In the genomic region with DNA sequence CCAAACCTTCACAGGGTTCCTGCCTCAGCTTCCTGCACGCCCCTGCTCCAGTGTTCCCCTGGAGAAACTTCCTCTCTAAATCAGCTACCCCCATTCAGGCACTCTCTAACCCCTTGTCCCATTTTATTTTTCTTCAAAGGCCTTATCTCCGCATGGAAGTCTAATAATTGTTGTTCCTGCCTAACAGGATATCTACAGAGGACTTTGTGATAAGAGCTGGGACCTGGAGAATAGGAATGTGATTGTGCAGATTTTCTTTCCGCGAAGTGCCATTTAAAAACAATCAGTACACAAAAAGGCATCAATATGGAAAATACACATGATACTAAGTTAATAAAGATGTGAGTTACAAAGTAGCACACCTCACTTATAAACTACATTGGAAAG, we compare ENCODE assay signal across 24 cellular contexts. TPM values are rescaled to one million over a fixed set of nuclear protein-coding genes. Genes with fewer than 3 reads are reported as not detected.
"Had no signal": no experiment of that assay in that cellular context is flagged by ENCODE, and none has a peak within 500 bp of the region (broad histone marks: within the 10 kb centered on the region; RNA-seq: fewer than 3 reads in every experiment).

No MANE protein-coding gene starts in this region.

- H3K4me2 ChIP-seq: SK-N-SH had no signal

- ATAC-seq: activated T-cell treated with anti-CD3 and anti-CD28 coated beads, Interleukin-2, amount 50 U/mL, for 72 hours; foreskin keratinocyte; natural killer cell; stimulated activated effector memory CD8-positive, alpha-beta T cell treated with anti-CD3 and anti-CD28 coated beads, Interleukin-12 subunit alpha, Interleukin-12 subunit beta, amount 100 ng/mL, for 72 hours; stimulated activated naive CD8-positive, alpha-beta T cell treated with anti-CD3 and anti-CD28 coated beads, Interleukin-15, amount 100 ng/mL, for 72 hours had no signal

- H3K36me3 Mint-ChIP-seq: activated naive CD8-positive, alpha-beta T cell treated with anti-CD3 and anti-CD28 coated beads, Interleukin-2, amount 10 ng/mL, durations not matched to agents 7 days and 5 days; natural killer cell; stimulated activated effector memory CD8-positive, alpha-beta T cell treated with anti-CD3 and anti-CD28 coated beads, Interleukin-12 subunit alpha, Interleukin-12 subunit beta, amount 100 ng/mL, for 72 hours had no signal

- H3K4me3 Mint-ChIP-seq: activated naive CD4-positive, alpha-beta T cell treated with anti-CD3 and anti-CD28 coated beads for 36 hours; activated naive CD8-positive, alpha-beta T cell treated with anti-CD3 and anti-CD28 coated beads, Interleukin-2, amount 10 ng/mL, durations not matched to agents 7 days and 5 days; activated T-cell treated with anti-CD3 and anti-CD28 coated beads, Interleukin-2, amount 50 U/mL, for 72 hours; natural killer cell; stimulated activated effector memory CD8-positive, alpha-beta T cell treated with anti-CD3 and anti-CD28 coated beads, Interleukin-12 subunit alpha, Interleukin-12 subunit beta, amount 100 ng/mL, for 72 hours; stimulated activated naive CD8-positive, alpha-beta T cell treated with anti-CD3 and anti-CD28 coated beads, Interleukin-15, amount 100 ng/mL, for 72 hours had no signal

- H3K27ac Mint-ChIP-seq: activated naive CD4-positive, alpha-beta T cell treated with anti-CD3 and anti-CD28 coated beads for 36 hours; activated naive CD8-positive, alpha-beta T cell treated with anti-CD3 and anti-CD28 coated beads, Interleukin-2, amount 10 ng/mL, durations not matched to agents 7 days and 5 days; activated T-cell treated with anti-CD3 and anti-CD28 coated beads, Interleukin-2, amount 50 U/mL, for 72 hours; natural killer cell; progenitor cell of endocrine pancreas; stimulated activated effector memory CD8-positive, alpha-beta T cell treated with anti-CD3 and anti-CD28 coated beads, Interleukin-12 subunit alpha, Interleukin-12 subunit beta, amount 100 ng/mL, for 72 hours; stimulated activated naive CD8-positive, alpha-beta T cell treated with anti-CD3 and anti-CD28 coated beads, Interleukin-15, amount 100 ng/mL, for 72 hours had no signal

- H3K9me3 Mint-ChIP-seq: activated naive CD4-positive, alpha-beta T cell treated with anti-CD3 and anti-CD28 coated beads for 36 hours; natural killer cell; stimulated activated effector memory CD8-positive, alpha-beta T cell treated with anti-CD3 and anti-CD28 coated beads, Interleukin-12 subunit alpha, Interleukin-12 subunit beta, amount 100 ng/mL, for 72 hours; stimulated activated naive CD8-positive, alpha-beta T cell treated with anti-CD3 and anti-CD28 coated beads, Interleukin-15, amount 100 ng/mL, for 72 hours had no signal

- H3K9me3 ChIP-seq: SK-N-SH, suprapubic skin, tibial nerve had no signal

- H3K36me3 ChIP-seq: suprapubic skin, tibial nerve, WERI-Rb-1 had no signal

- DNase-seq: activated CD4-positive, alpha-beta T cell treated with anti-CD3 and anti-CD28 coated beads, Interleukin-2, amount 50 U/mL, for 4 hours; activated effector memory CD4-positive, alpha-beta T cell treated with Interleukin-2 at 50 U/mL for 16 hours; activated naive CD4-positive, alpha-beta T cell treated with anti-CD3 and anti-CD28 coated beads for 36 hours; activated naive CD8-positive, alpha-beta T cell treated with anti-CD3 and anti-CD28 coated beads, Interleukin-2, amount 10 ng/mL, durations not matched to agents 7 days and 5 days; activated T-cell treated with anti-CD3 and anti-CD28 coated beads, Interleukin-2, amount 50 U/mL, for 72 hours; amygdala; cortex of kidney; foreskin keratinocyte; glutamatergic neuron; hypothalamus; mammary epithelial cell; midbrain; natural killer cell; retina; SK-N-SH; stimulated activated CD4-positive, alpha-beta T cell treated with anti-CD3 and anti-CD28 coated beads, Interleukin-12 subunit alpha, Interleukin-12 subunit beta, amount 100 ng/mL, for 4 hours; stimulated activated naive CD8-positive, alpha-beta T cell treated with anti-CD3 and anti-CD28 coated beads, Interleukin-15, amount 100 ng/mL, for 72 hours; T-helper 2 cell; WERI-Rb-1 had no signal

- H3K4me3 ChIP-seq: suprapubic skin, tibial nerve had no signal

- H3K9me2 ChIP-seq: SK-N-SH had no signal

- H3K27me3 Mint-ChIP-seq: stimulated activated naive CD8-positive, alpha-beta T cell treated with anti-CD3 and anti-CD28 coated beads, Interleukin-15, amount 100 ng/mL, for 72 hours had no signal

- H3K27ac ChIP-seq: foreskin keratinocyte, suprapubic skin, tibial nerve, WERI-Rb-1 had no signal

- H3K4me1 ChIP-seq: foreskin keratinocyte, suprapubic skin, tibial nerve had no signal

- H3K4me1 Mint-ChIP-seq: activated naive CD8-positive, alpha-beta T cell treated with anti-CD3 and anti-CD28 coated beads, Interleukin-2, amount 10 ng/mL, durations not matched to agents 7 days and 5 days; natural killer cell; stimulated activated effector memory CD8-positive, alpha-beta T cell treated with anti-CD3 and anti-CD28 coated beads, Interleukin-12 subunit alpha, Interleukin-12 subunit beta, amount 100 ng/mL, for 72 hours; stimulated activated naive CD8-positive, alpha-beta T cell treated with anti-CD3 and anti-CD28 coated beads, Interleukin-15, amount 100 ng/mL, for 72 hours had no signal

- H3K27me3 ChIP-seq: foreskin keratinocyte, suprapubic skin, tibial nerve had no signal

RNA-seq across cellular contexts. Expression of gene LDB2, which starts 32.6 kb away (rescaled TPM):
- total RNA-seq: activated naive CD4-positive, alpha-beta T cell treated with anti-CD3 and anti-CD28 coated beads for 36 hours; activated naive CD8-positive, alpha-beta T cell treated with anti-CD3 and anti-CD28 coated beads, Interleukin-2, amount 10 ng/mL, durations not matched to agents 7 days and 5 days; activated T-cell treated with anti-CD3 and anti-CD28 coated beads, Interleukin-2, amount 50 U/mL, for 72 hours; bronchial epithelial cell; foreskin keratinocyte; mammary epithelial cell; progenitor cell of endocrine pancreas had no signal
- polyA plus RNA-seq: foreskin keratinocyte, mammary epithelial cell had no signal
